Comparison of ENCODE assay signal across 8 cellular contexts in the genomic region with DNA sequence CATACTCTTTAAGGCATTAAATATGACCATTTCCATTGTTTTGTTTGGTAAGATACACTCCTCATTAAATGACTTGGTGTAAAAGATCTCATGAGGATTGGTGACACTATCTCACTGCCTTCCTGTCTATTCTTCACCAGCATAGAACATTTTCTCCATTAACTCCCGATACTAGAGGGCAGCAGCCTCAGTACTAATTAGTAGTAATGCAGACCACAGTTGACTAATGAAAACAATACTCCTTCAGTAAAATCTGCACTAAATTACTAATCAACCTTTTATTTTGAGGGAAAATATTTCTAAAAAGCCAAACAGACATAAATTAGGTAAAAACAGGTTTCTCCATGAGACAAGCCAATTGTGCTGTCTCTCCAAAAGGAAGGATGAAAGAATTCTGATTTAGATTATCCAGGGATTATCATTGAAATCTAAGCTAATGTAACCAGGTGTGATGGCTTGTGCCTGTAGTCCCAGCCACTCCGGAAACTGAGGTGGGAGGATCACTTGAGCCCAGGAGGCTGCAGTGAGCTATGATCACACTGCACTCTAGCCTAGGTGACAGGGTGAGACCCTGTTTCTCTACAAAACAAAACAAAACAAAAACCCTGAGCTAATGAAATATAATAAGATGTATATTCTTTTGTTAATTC. TPM values are rescaled to one million over a fixed set of nuclear protein-coding genes. Genes with fewer than 3 reads are reported as not detected.
DNase-seq lines count a peak whose midpoint lies in the region; ATAC-seq and TF ChIP-seq lines count a peak whose summit lies in the region.

No MANE protein-coding gene starts in this region.

- H3K27ac Mint-ChIP-seq in activated naive CD4-positive, alpha-beta T cell treated with anti-CD3 and anti-CD28 coated beads for 36 hours = peak overlapping the region; percentile 72

- intact Hi-C loops in activated naive CD4-positive, alpha-beta T cell treated with anti-CD3 and anti-CD28 coated beads for 36 hours (cut with micrococcal nuclease) = loop anchor here (1.0 to 10.0 kb wide), 4 partner anchors 60 to 336 kb away; no protein-coding TSS in a partner anchor
- intact Hi-C loops in head of caudate nucleus (cut with DNase I) (no loop called here), psoas muscle (cut with DNase I) (loop anchor here in 1 of 2 donors (2.0 kb wide), 1 partner anchor 60 kb away; no protein-coding TSS in a partner anchor)

- H3K27me3 Mint-ChIP-seq in activated naive CD4-positive, alpha-beta T cell treated with anti-CD3 and anti-CD28 coated beads for 36 hours (ENCODE audit: low read depth) = no peaks in the 10 kb centered on the region

- no peak overlapping the region for H3K4me3 ChIP-seq in psoas muscle

- H3K27ac ChIP-seq in psoas muscle = no peak overlapping the region

- no peaks in the 10 kb centered on the region for H3K27me3 ChIP-seq in psoas muscle (ENCODE audit: insufficient read depth in 3 of 3, low read length in 2 of 3)

- CTCF ChIA-PET in activated naive CD4-positive, alpha-beta T cell treated with anti-CD3 and anti-CD28 coated beads for 36 hours (lab: Charles Lee) = interaction anchor here (0.6 to 5.6 kb wide), 14 partner anchors 9 to 182 kb away, joined by 3 to 128 read pairs (median 4); a partner anchor contains a TSS

- peak; percentile 54 for DNase-seq in EL
- peak; percentile 50 to 55 for DNase-seq in Kasumi-1 (lab: John Stamatoyannopoulos, UW)
- peak; percentile 32 for DNase-seq in SHP77 treated with DMSO at 0.1 percent for 48 hours (lab: John Stamatoyannopoulos, UW)
- DNase-seq in activated naive CD4-positive, alpha-beta T cell treated with anti-CD3 and anti-CD28 coated beads for 36 hours = peak; percentile 90
- DNase-seq in head of caudate nucleus = peak in 37 of 42 donors; percentile 24 to 92 (median 70)
- no peak for DNase-seq in psoas muscle

- H3K4me3 Mint-ChIP-seq in activated naive CD4-positive, alpha-beta T cell treated with anti-CD3 and anti-CD28 coated beads for 36 hours = no peak overlapping the region

- peak; percentile 53 for TF ChIP-seq CTCF in psoas muscle (IDR thresholded peaks at IDR 0.05)

- H3K36me3 Mint-ChIP-seq in activated naive CD4-positive, alpha-beta T cell treated with anti-CD3 and anti-CD28 coated beads for 36 hours (ENCODE audit: low read depth) = no peaks in the 10 kb centered on the region

- no peaks in the 10 kb centered on the region for H3K4me1 ChIP-seq in psoas muscle

- no peaks in the 10 kb centered on the region for H3K36me3 ChIP-seq in psoas muscle (ENCODE audit: insufficient read depth in 1 of 2, low read depth in 1 of 2)

- ATAC-seq in psoas muscle = peak in 3 of 4 donors; percentile 68 to 94 (median 89)
- no peak for ATAC-seq in HG02588 (IDR thresholded peaks at IDR 0.05; ENCODE audit: unreplicated experiment)
- ATAC-seq in HG03097 (IDR thresholded peaks at IDR 0.05; ENCODE audit: low FRiP score, unreplicated experiment) = no peak

- peaks cover 33% of the 10 kb centered on the region for H3K4me1 Mint-ChIP-seq in activated naive CD4-positive, alpha-beta T cell treated with anti-CD3 and anti-CD28 coated beads for 36 hours (ENCODE audit: low read depth)

- no peaks in the 10 kb centered on the region for H3K9me3 Mint-ChIP-seq in activated naive CD4-positive, alpha-beta T cell treated with anti-CD3 and anti-CD28 coated beads for 36 hours

- H3K9me3 ChIP-seq in psoas muscle = no peaks in the 10 kb centered on the region

- WGBS in psoas muscle, 3 donors = 0 to 3% (median 2%) methylated on average over 2 of the region's 2 CpGs

RNA-seq across cellular contexts. Expression of a gene that starts 9.4 kb away (rescaled TPM):
- 10 to 100 TPM; 11.9 to 13.4 TPM for total RNA-seq in activated naive CD4-positive, alpha-beta T cell treated with anti-CD3 and anti-CD28 coated beads for 36 hours
- 10 to 100 TPM in 2 of 4 donors, 1 to 10 TPM in 2; 9.1 to 10.9 (median 10.2) TPM for total RNA-seq in psoas muscle
- polyA plus RNA-seq in psoas muscle = 1 to 10 TPM; 2.8 to 9.8 (median 3.6) TPM

Comparison
In these comparisons a context has a peak if more than half of its experiments do, and no peak if none do; other contexts are left out.
1. DNase-seq: peak in EL (single experiment), Kasumi-1 (2 of 2), SHP77 treated with DMSO at 0.1 percent for 48 hours (single experiment), activated naive CD4-positive, alpha-beta T cell treated with anti-CD3 and anti-CD28 coated beads for 36 hours (single experiment) and head of caudate nucleus (37 of 42); none in psoas muscle (0 of 2).
2. ATAC-seq: peak in psoas muscle (3 of 4); none in HG02588 (single experiment) and HG03097 (single experiment).